ENCODE assay signal across 22 cellular contexts in genomic region chr5:76765249-76765648, GRCh38. TPM values are rescaled to one million over a fixed set of nuclear protein-coding genes. Genes with fewer than 3 reads are reported as not detected.
DNase-seq lines count a peak whose midpoint lies in the region; ATAC-seq and TF ChIP-seq lines count a peak whose summit lies in the region.
"Had no signal": no experiment of that assay in that cellular context is flagged by ENCODE, and none has a peak within 500 bp of the region (broad histone marks: within the 10 kb centered on the region; RNA-seq: fewer than 3 reads in every experiment).

No MANE protein-coding gene starts in this region.

- H3K4me3 ChIP-seq in AG09309 (ENCODE audit: control insufficient read depth, low read depth, low read length), result no peak overlapping the region
- no peak overlapping the region for H3K4me3 ChIP-seq in IMR-90 (ENCODE audit: insufficient read depth, low read depth, low read length)
- no peak overlapping the region for H3K4me3 ChIP-seq in brain microvascular endothelial cell (ENCODE audit: low read depth, low read length)
- H3K4me3 ChIP-seq in effector memory CD4-positive, alpha-beta T cell (ENCODE audit: insufficient read depth, low read depth, low read length, poor library complexity, severe bottlenecking), result no peak overlapping the region
- H3K4me3 ChIP-seq: A549, ascending aorta, HAP-1, heart right ventricle had no signal

- peak overlapping the region; percentile 90 for H2BK5ac ChIP-seq in IMR-90 (ENCODE audit: low read depth, low read length, poor library complexity, severe bottlenecking)

- no CpG with 5 or more reads among the region's 3 CpGs for WGBS in IMR-90 (ENCODE audit: extremely low coverage in 2 of 2, insufficient read length in 1 of 2), 2 experiments

- no peak overlapping the region; the same call in 1 of the 2 replicates for H3K18ac ChIP-seq in IMR-90 (ENCODE audit: low read depth, low read length)

- H3K27ac ChIP-seq in IMR-90 (ENCODE audit: insufficient read depth, low read length), result peak overlapping the region; percentile 58
- H3K27ac ChIP-seq in brain microvascular endothelial cell, result peak overlapping the region; percentile 55
- no peak overlapping the region for H3K27ac ChIP-seq in effector memory CD4-positive, alpha-beta T cell (ENCODE audit: insufficient read depth, low read length, poor library complexity, severe bottlenecking)
- H3K27ac ChIP-seq: ascending aorta, heart right ventricle had no signal

- TF ChIP-seq POLR2A in IMR-90 (IDR thresholded peaks at IDR 0.05; ENCODE audit: low read depth, low read length), result no peak

- 0 out of 2 replicates have a peak overlapping the region, but pooled peaks have one; percentile 8 for H3K14ac ChIP-seq in IMR-90 (replicated peaks; ENCODE audit: low read depth, low read length)

- BruUV-seq in IMR-90 (replicated peaks; lab: Mats Ljungman, UMichigan), result no TSS peak

- peak overlapping the region; percentile 8; the same call in 1 of the 2 replicates for H3K23ac ChIP-seq in IMR-90 (ENCODE audit: low read depth, low read length)

- H3K79me1 ChIP-seq in IMR-90 (ENCODE audit: low read depth in 1 of 2, low read length in 2 of 2), result no peaks in the 10 kb centered on the region; a peak in 1 of 4 replicates

- H2AK9ac ChIP-seq in IMR-90 (replicated peaks; ENCODE audit: low read depth, low read length, poor library complexity), result peak overlapping the region; percentile 48

- no peak for TF ChIP-seq RAD21 in IMR-90 (IDR thresholded peaks at IDR 0.05; ENCODE audit: low read length)

- peak; percentile 51 for DNase-seq in AG09309 (ENCODE audit: low read depth)
- peak; percentile 95 for DNase-seq in IMR-90
- DNase-seq in brain microvascular endothelial cell, result peak; percentile 45
- peak; percentile 82 for DNase-seq in iris pigment epithelial cell (ENCODE audit: low read depth)
- no peak for DNase-seq in effector memory CD4-positive, alpha-beta T cell
- DNase-seq in DMS 273 treated with DMSO at 0.1 percent for 48 hours (lab: John Stamatoyannopoulos, UW), result no peak
- no peak for DNase-seq in stimulated activated naive CD4-positive, alpha-beta T cell (lab: John Stamatoyannopoulos, UW)
- no peak for DNase-seq in activated CD4-positive, alpha-beta T cell treated with anti-CD3 and anti-CD28 coated beads, Interleukin-2, amount 10 ng/mL, durations not matched to agents 24 days and 14 days
- DNase-seq: activated CD4-positive, alpha-beta T cell treated with anti-CD3 and anti-CD28 coated beads, Interleukin-2, amount 50 U/mL, for 1 hour; effector CD8-positive, alpha-beta T cell; GDM1; heart right ventricle; NCI-H1105 treated with DMSO at 0.1 percent for 48 hours; NCI-H510A; NK-92 treated with Interleukin-12 subunit alpha and Interleukin-12 subunit beta, amount 100 ng/mL, for 24 hours; T-helper 2 cell had no signal

- TF ChIP-seq CTCF in AG09309 (IDR thresholded peaks at IDR 0.05; ENCODE audit: control insufficient read depth, insufficient read depth, low read depth, low read length, missing control alignments) (no peak), IMR-90 (conservative IDR thresholded peaks at IDR 0.05; ENCODE audit: low read depth, low read length) (no peak), brain microvascular endothelial cell (IDR thresholded peaks at IDR 0.05; ENCODE audit: low read depth, low read length, missing control alignments) (no peak)

- no peak overlapping the region for H2BK15ac ChIP-seq in IMR-90 (ENCODE audit: low read depth, low read length)

- H3K4me1 Mint-ChIP-seq in activated CD4-positive, alpha-beta T cell treated with anti-CD3 and anti-CD28 coated beads, Interleukin-2, amount 10 ng/mL, durations not matched to agents 24 days and 14 days, result peaks cover 7% of the 10 kb centered on the region
- H3K4me1 Mint-ChIP-seq: CD14-positive monocyte had no signal

- peak overlapping the region; percentile 18 to 42; a peak in 2 of 4 replicates for H4K8ac ChIP-seq in IMR-90 (ENCODE audit: low read depth in 2 of 2, low read length in 2 of 2)

- H2BK120ac ChIP-seq in IMR-90 (ENCODE audit: low read depth, low read length), result peak overlapping the region; percentile 92; the same call in 1 of the 2 replicates

- H2BK20ac ChIP-seq in IMR-90 (ENCODE audit: low read depth, low read length), result peak overlapping the region; percentile 63; the same call in 1 of the 2 replicates

- H3K27ac Mint-ChIP-seq in activated CD4-positive, alpha-beta T cell treated with anti-CD3 and anti-CD28 coated beads, Interleukin-2, amount 10 ng/mL, durations not matched to agents 24 days and 14 days, result no peak overlapping the region
- H3K27ac Mint-ChIP-seq: activated naive CD4-positive, alpha-beta T cell treated with anti-CD3 and anti-CD28 coated beads, Interleukin-2, amount 50 U/mL, for 72 hours; activated T-helper 1 cell treated with anti-CD3 and anti-CD28 coated beads, Interleukin-12 subunit alpha, Interleukin-12 subunit beta, Interleukin-2, Interleukin-4 antibody, amounts not matched to agents 30 ng/mL and 10 ng/mL and 1 ng/mL, durations not matched to agents 14 hours and 24 hours and 36 hours; CD14-positive monocyte had no signal

- in situ Hi-C loops in IMR-90 (cut with MboI; ENCODE audit: low sequenced_read_pairs) (no loop called here), brain microvascular endothelial cell (cut with HindIII; ENCODE audit: low pct_ligation_motif_present, low sequenced_read_pairs) (no loop called here)

- peak overlapping the region; percentile 83; the same call in 1 of the 2 replicates for H2AK5ac ChIP-seq in IMR-90 (ENCODE audit: low read depth, low read length)

- H3K9me3 Mint-ChIP-seq in activated CD4-positive, alpha-beta T cell treated with anti-CD3 and anti-CD28 coated beads, Interleukin-2, amount 10 ng/mL, durations not matched to agents 24 days and 14 days, result peaks cover 11% of the 10 kb centered on the region

- no peak overlapping the region for H3K9ac ChIP-seq in IMR-90 (ENCODE audit: low read depth, low read length)

- ATAC-seq in IMR-90 (ENCODE audit: low read depth), result peak; percentile 86
- ATAC-seq: A549; activated naive CD4-positive, alpha-beta T cell treated with anti-CD3 and anti-CD28 coated beads, Interleukin-2, amount 50 U/mL, for 72 hours; heart right ventricle had no signal

- H3K9me3 ChIP-seq in IMR-90 (ENCODE audit: control insufficient read depth, insufficient read depth, low read length), result peaks cover 2% of the 10 kb centered on the region; the same call in 1 of the 2 replicates
- H3K9me3 ChIP-seq in effector memory CD4-positive, alpha-beta T cell (ENCODE audit: control insufficient read depth, low read length), result no peaks in the 10 kb centered on the region
- H3K9me3 ChIP-seq: ascending aorta, HAP-1 had no signal

- H3K4me1 ChIP-seq in IMR-90 (ENCODE audit: control insufficient read depth, insufficient read depth, low read length), result peaks cover 7% of the 10 kb centered on the region
- no peaks in the 10 kb centered on the region for H3K4me1 ChIP-seq in effector memory CD4-positive, alpha-beta T cell (ENCODE audit: control insufficient read depth, insufficient read depth, low read length, poor library complexity, severe bottlenecking)
- H3K4me1 ChIP-seq: A549, ascending aorta, HAP-1, heart right ventricle had no signal

- H4K5ac ChIP-seq in IMR-90 (ENCODE audit: low read depth, low read length), result no peak overlapping the region

- POLR2A ChIA-PET in IMR-90 (lab: Charles Lee; ENCODE audit: unreplicated experiment), result no interaction called here

- no peaks in the 10 kb centered on the region for H3K9me1 ChIP-seq in IMR-90 (ENCODE audit: insufficient read depth, low read length)

- H3K4ac ChIP-seq in IMR-90 (ENCODE audit: low read depth, low read length), result peak overlapping the region; percentile 73

- no peak overlapping the region for H2AFZ ChIP-seq in IMR-90 (replicated peaks; ENCODE audit: low read length, poor library complexity)

- H4K91ac ChIP-seq in IMR-90 (ENCODE audit: insufficient read depth, low read depth, low read length), result peak overlapping the region; percentile 45

- H4K20me1 ChIP-seq in IMR-90 (ENCODE audit: insufficient read depth, low read length), result no peaks in the 10 kb centered on the region

- peaks cover 5% of the 10 kb centered on the region for H3K36me3 Mint-ChIP-seq in activated CD4-positive, alpha-beta T cell treated with anti-CD3 and anti-CD28 coated beads, Interleukin-2, amount 10 ng/mL, durations not matched to agents 24 days and 14 days (ENCODE audit: low read depth)
- H3K36me3 Mint-ChIP-seq: CD14-positive monocyte had no signal

- no peak overlapping the region for H3K4me3 Mint-ChIP-seq in activated CD4-positive, alpha-beta T cell treated with anti-CD3 and anti-CD28 coated beads, Interleukin-2, amount 10 ng/mL, durations not matched to agents 24 days and 14 days
- H3K4me3 Mint-ChIP-seq: activated T-helper 1 cell treated with anti-CD3 and anti-CD28 coated beads, Interleukin-12 subunit alpha, Interleukin-12 subunit beta, Interleukin-2, Interleukin-4 antibody, amounts not matched to agents 30 ng/mL and 10 ng/mL and 1 ng/mL, durations not matched to agents 14 hours and 24 hours and 36 hours; CD14-positive monocyte had no signal

- H3K36me3 ChIP-seq in IMR-90 (ENCODE audit: control insufficient read depth, insufficient read depth, low read length) (no peaks in the 10 kb centered on the region), brain microvascular endothelial cell (replicated peaks) (no peaks in the 10 kb centered on the region)
- H3K36me3 ChIP-seq in effector memory CD4-positive, alpha-beta T cell (ENCODE audit: control insufficient read depth, insufficient read depth, low read length), result no peaks in the 10 kb centered on the region
- H3K36me3 ChIP-seq: ascending aorta, HAP-1, heart right ventricle had no signal

- no peak overlapping the region for H3K4me2 ChIP-seq in IMR-90 (ENCODE audit: low read depth, low read length)
- H3K4me2 ChIP-seq: A549 had no signal

- no peaks in the 10 kb centered on the region for H3K27me3 ChIP-seq in IMR-90 (ENCODE audit: control insufficient read depth, insufficient read depth, low read length)
- H3K27me3 ChIP-seq in brain microvascular endothelial cell (replicated peaks), result no peaks in the 10 kb centered on the region
- no peaks in the 10 kb centered on the region for H3K27me3 ChIP-seq in effector memory CD4-positive, alpha-beta T cell (replicated peaks; ENCODE audit: control insufficient read depth, insufficient read depth, low read length, poor library complexity, severe bottlenecking)
- H3K27me3 ChIP-seq: ascending aorta had no signal

- dilution Hi-C loops in IMR-90 (cut with HindIII; ENCODE audit: low sequenced_read_pairs, unreplicated experiment), result no loop called here

- intact Hi-C loops in IMR-90 (cut with micrococcal nuclease), result no loop called here
- intact Hi-C loops in activated CD4-positive, alpha-beta T cell treated with anti-CD3 and anti-CD28 coated beads, Interleukin-2, amount 10 ng/mL, durations not matched to agents 24 days and 14 days (cut with micrococcal nuclease), result no loop called here

- H3K56ac ChIP-seq in IMR-90 (ENCODE audit: extremely low read depth, insufficient read depth, low read length), result no peak overlapping the region; the same call in 1 of the 2 replicates

- CTCF ChIA-PET in IMR-90 (lab: Yijun Ruan, JAX), result interaction anchor here (1.6 kb wide), 1 partner anchor 10 kb away, joined by 5 read pairs; no protein-coding TSS in a partner anchor

- peaks cover 8% of the 10 kb centered on the region for H3K27me3 Mint-ChIP-seq in activated CD4-positive, alpha-beta T cell treated with anti-CD3 and anti-CD28 coated beads, Interleukin-2, amount 10 ng/mL, durations not matched to agents 24 days and 14 days

RNA-seq across cellular contexts. Expression of gene F2R, which starts 49.3 kb away (rescaled TPM):
- 85.7 and 96.7 TPM in 2 replicates for total RNA-seq in IMR-90 (2012; rRNA removed)
- 135 and 147 TPM in 2 replicates for polyA plus RNA-seq in IMR-90 (2012; rRNA removed)
- 76.8 and 100 TPM in 2 replicates for polyA plus RNA-seq in IMR-90 (2012; cell fraction: cytosol; rRNA removed)
- polyA plus RNA-seq in IMR-90 (2012; cell fraction: nucleus; rRNA removed; ENCODE audit: low replicate concordance), result 17.8 and 49.6 TPM in 2 replicates
- 2.3 and 2.9 TPM in 2 replicates for total RNA-seq in activated CD4-positive, alpha-beta T cell treated with anti-CD3 and anti-CD28 coated beads, Interleukin-2, amount 10 ng/mL, durations not matched to agents 24 days and 14 days

RNA-seq across cellular contexts. Expression of gene F2RL1, which starts 53.6 kb away (rescaled TPM):
- 9.4 and 12.4 TPM in 2 replicates for total RNA-seq in IMR-90 (2012; rRNA removed)
- 4.7 and 5.6 TPM in 2 replicates for polyA plus RNA-seq in IMR-90 (2012; rRNA removed)
- 2.2 and 3.6 TPM in 2 replicates for polyA plus RNA-seq in IMR-90 (2012; cell fraction: cytosol; rRNA removed)
- polyA plus RNA-seq in IMR-90 (2012; cell fraction: nucleus; rRNA removed; ENCODE audit: low replicate concordance), result 0.47 and 2.2 TPM in 2 replicates
- total RNA-seq in activated CD4-positive, alpha-beta T cell treated with anti-CD3 and anti-CD28 coated beads, Interleukin-2, amount 10 ng/mL, durations not matched to agents 24 days and 14 days, result 0.14 and 0.23 TPM in 2 replicates

Comparison
In these comparisons a context has a peak if more than half of its experiments do, and no peak if none do; other contexts are left out.
1. DNase-seq: peak in AG09309 (single experiment), IMR-90 (single experiment), brain microvascular endothelial cell (single experiment) and iris pigment epithelial cell (single experiment); none in effector memory CD4-positive, alpha-beta T cell (0 of 3), DMS 273 treated with DMSO at 0.1 percent for 48 hours (single experiment), stimulated activated naive CD4-positive, alpha-beta T cell (0 of 6) and activated CD4-positive, alpha-beta T cell treated with anti-CD3 and anti-CD28 coated beads, Interleukin-2, amount 10 ng/mL, durations not matched to agents 24 days and 14 days (single experiment).
2. RNA of gene F2R, which starts 49.3 kb away (total RNA-seq): 85.7 to 96.7 TPM in IMR-90; 2.3 to 2.9 TPM in activated CD4-positive, alpha-beta T cell treated with anti-CD3 and anti-CD28 coated beads, Interleukin-2, amount 10 ng/mL, durations not matched to agents 24 days and 14 days; every median in the first group is over 10 times any median in the second.